In the genomic region with DNA sequence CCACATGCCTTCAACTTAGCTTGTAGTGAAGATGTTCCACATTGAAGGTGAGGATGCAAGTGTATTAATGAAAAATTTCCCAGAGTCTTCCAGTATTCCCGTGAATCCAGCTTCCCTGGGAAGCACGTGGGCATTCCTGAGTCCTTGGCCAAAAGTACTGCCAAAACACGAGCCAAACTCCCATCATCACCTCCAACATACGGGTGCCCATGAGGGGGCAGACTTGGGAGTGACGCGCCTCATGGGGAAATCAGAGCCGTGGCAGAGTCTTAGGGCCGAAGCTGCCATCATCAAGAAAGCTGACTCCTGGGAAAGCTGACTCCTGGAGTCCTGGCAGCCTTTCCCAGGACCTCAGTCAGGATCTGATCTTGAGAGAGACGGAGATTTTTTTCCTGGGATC, we compare ENCODE assay signal across 18 cellular contexts. TPM values are rescaled to one million over a fixed set of nuclear protein-coding genes. Genes with fewer than 3 reads are reported as not detected.
DNase-seq lines count a peak whose midpoint lies in the region; ATAC-seq and TF ChIP-seq lines count a peak whose summit lies in the region.
"Had no signal": no experiment of that assay in that cellular context is flagged by ENCODE, and none has a peak within 500 bp of the region (broad histone marks: within the 10 kb centered on the region; RNA-seq: fewer than 3 reads in every experiment).

No MANE protein-coding gene starts in this region.

- H3K9me2 ChIP-seq in GM23338 (ENCODE audit: insufficient read depth), result no peaks in the 10 kb centered on the region

- H3K18ac ChIP-seq in mesendoderm (ENCODE audit: low read length), result no peak overlapping the region

- no peak overlapping the region for H2BK15ac ChIP-seq in mesendoderm (replicated peaks; ENCODE audit: low read depth)

- H4K20me1 ChIP-seq in GM23338 (replicated peaks; ENCODE audit: insufficient read depth), result no peaks in the 10 kb centered on the region
- H4K20me1 ChIP-seq: BLaER1 treated with 17β-estradiol and CSF1 and Interleukin-3, amounts not matched to agents 10 nM and 100 nM had no signal

- H3K9ac ChIP-seq in mesendoderm (ENCODE audit: low read length), result no peak overlapping the region
- H3K9ac ChIP-seq: BLaER1 treated with 17β-estradiol and CSF1 and Interleukin-3, amounts not matched to agents 10 nM and 100 nM had no signal

- no peak overlapping the region for H4K5ac ChIP-seq in mesendoderm (ENCODE audit: low read length)

- H3K4ac ChIP-seq in mesendoderm (ENCODE audit: low read depth, low read length), result no peak overlapping the region

- no peak overlapping the region for H3K23ac ChIP-seq in mesendoderm (ENCODE audit: low read length)

- no peaks in the 10 kb centered on the region for H3K4me1 Mint-ChIP-seq in activated CD4-positive, alpha-beta T cell treated with anti-CD3 and anti-CD28 coated beads, Interleukin-2, amount 10 ng/mL, durations not matched to agents 24 days and 14 days
- H3K4me1 Mint-ChIP-seq in activated CD4-positive, alpha-beta T cell treated with anti-CD3 and anti-CD28 coated beads for 36 hours, result peaks cover 3% of the 10 kb centered on the region
- H3K4me1 Mint-ChIP-seq in GM23338, result peaks cover 7% of the 10 kb centered on the region

- H3K27me3 ChIP-seq in GM23338 (ENCODE audit: insufficient read depth), result no peaks in the 10 kb centered on the region
- H3K27me3 ChIP-seq in mesendoderm (ENCODE audit: insufficient read depth, low read length, poor library complexity), result no peaks in the 10 kb centered on the region
- H3K27me3 ChIP-seq: BLaER1 treated with 17β-estradiol and CSF1 and Interleukin-3, amounts not matched to agents 10 nM and 100 nM had no signal

- H3K27ac ChIP-seq in GM23338 (ENCODE audit: low read depth) (no peak overlapping the region), mesendoderm (ENCODE audit: low read depth, low read length) (no peak overlapping the region)
- H3K27ac ChIP-seq: 22Rv1; BLaER1 treated with 17β-estradiol and CSF1 and Interleukin-3, amounts not matched to agents 10 nM and 100 nM; HL-60; PC-9 had no signal

- CTCF ChIA-PET in activated CD4-positive, alpha-beta T cell treated with anti-CD3 and anti-CD28 coated beads for 36 hours (lab: Charles Lee), result no interaction called here

- peaks cover 53% of the 10 kb centered on the region for H3K36me3 Mint-ChIP-seq in activated CD4-positive, alpha-beta T cell treated with anti-CD3 and anti-CD28 coated beads, Interleukin-2, amount 10 ng/mL, durations not matched to agents 24 days and 14 days (ENCODE audit: low read depth)
- H3K36me3 Mint-ChIP-seq in activated CD4-positive, alpha-beta T cell treated with anti-CD3 and anti-CD28 coated beads for 36 hours (ENCODE audit: low read depth), result peaks cover 27% of the 10 kb centered on the region
- peaks cover 5% of the 10 kb centered on the region; the same call in 2 of the 3 replicates for H3K36me3 Mint-ChIP-seq in GM23338 (ENCODE audit: low read depth)

- H2BK120ac ChIP-seq in mesendoderm (ENCODE audit: low read depth, low read length), result no peak overlapping the region

- H3K4me1 ChIP-seq in GM23338 (ENCODE audit: insufficient read depth) (no peaks in the 10 kb centered on the region), mesendoderm (ENCODE audit: control insufficient read depth, low read depth, low read length) (no peaks in the 10 kb centered on the region)

- H3K79me1 ChIP-seq in mesendoderm (ENCODE audit: low read length), result no peaks in the 10 kb centered on the region

- no peaks in the 10 kb centered on the region for H3K79me2 ChIP-seq in GM23338 (replicated peaks; ENCODE audit: insufficient read depth)
- no peaks in the 10 kb centered on the region for H3K79me2 ChIP-seq in mesendoderm (ENCODE audit: control insufficient read depth, insufficient read depth, low read length)

- H3K27me3 Mint-ChIP-seq in activated CD4-positive, alpha-beta T cell treated with anti-CD3 and anti-CD28 coated beads, Interleukin-2, amount 10 ng/mL, durations not matched to agents 24 days and 14 days, result no peaks in the 10 kb centered on the region
- no peaks in the 10 kb centered on the region for H3K27me3 Mint-ChIP-seq in activated CD4-positive, alpha-beta T cell treated with anti-CD3 and anti-CD28 coated beads for 36 hours
- peaks cover 5% of the 10 kb centered on the region for H3K27me3 Mint-ChIP-seq in GM23338 (ENCODE audit: insufficient read depth, low read depth, poor library complexity)

- no peak overlapping the region for H3K27ac Mint-ChIP-seq in activated CD4-positive, alpha-beta T cell treated with anti-CD3 and anti-CD28 coated beads, Interleukin-2, amount 10 ng/mL, durations not matched to agents 24 days and 14 days
- no peak overlapping the region for H3K27ac Mint-ChIP-seq in activated CD4-positive, alpha-beta T cell treated with anti-CD3 and anti-CD28 coated beads for 36 hours
- H3K27ac Mint-ChIP-seq in GM23338, result no peak overlapping the region

- TF ChIP-seq CTCF in GM23338 (conservative IDR thresholded peaks at IDR 0.05; ENCODE audit: low read depth in 2 of 2) (peak; percentile 29 to 53; a peak in 2 of 4 replicates), fibroblast of mammary gland (conservative IDR thresholded peaks at IDR 0.05; ENCODE audit: control insufficient read depth, insufficient read depth, low read depth, low read length) (no peak)

- H2BK5ac ChIP-seq in mesendoderm (ENCODE audit: low read length), result no peak overlapping the region

- H3F3A ChIP-seq in GM23338 (replicated peaks; ENCODE audit: low read depth), result no peaks in the 10 kb centered on the region

- H3K36me3 ChIP-seq in GM23338 (ENCODE audit: insufficient read depth), result no peaks in the 10 kb centered on the region; the same call in 1 of the 2 replicates
- H3K36me3 ChIP-seq in mesendoderm (ENCODE audit: control insufficient read depth, insufficient read depth, low read length), result no peaks in the 10 kb centered on the region

- no peak overlapping the region for H2AFZ ChIP-seq in GM23338
- H2AFZ ChIP-seq: PC-9 had no signal

- no peak overlapping the region for H3K4me3 ChIP-seq in GM23338
- no peak overlapping the region for H3K4me3 ChIP-seq in fibroblast of mammary gland (ENCODE audit: control insufficient read depth, low read depth, low read length)
- no peak overlapping the region for H3K4me3 ChIP-seq in mesendoderm (ENCODE audit: low read length)
- H3K4me3 ChIP-seq: BLaER1 treated with 17β-estradiol and CSF1 and Interleukin-3, amounts not matched to agents 10 nM and 100 nM; PC-9 had no signal

- no peak for ATAC-seq in activated CD4-positive, alpha-beta T cell treated with anti-CD3 and anti-CD28 coated beads for 36 hours
- ATAC-seq in GM23338 (peak; percentile 80), GM21423 (IDR thresholded peaks at IDR 0.05; ENCODE audit: unreplicated experiment) (no peak), GM19395 (IDR thresholded peaks at IDR 0.05; ENCODE audit: unreplicated experiment) (no peak), HG02970 (IDR thresholded peaks at IDR 0.05; ENCODE audit: low FRiP score, unreplicated experiment) (no peak)

- no peak overlapping the region for H3K4me3 Mint-ChIP-seq in activated CD4-positive, alpha-beta T cell treated with anti-CD3 and anti-CD28 coated beads, Interleukin-2, amount 10 ng/mL, durations not matched to agents 24 days and 14 days
- no peak overlapping the region for H3K4me3 Mint-ChIP-seq in activated CD4-positive, alpha-beta T cell treated with anti-CD3 and anti-CD28 coated beads for 36 hours
- no peak overlapping the region for H3K4me3 Mint-ChIP-seq in GM23338

- H3K4me2 ChIP-seq in GM23338, result no peak overlapping the region
- H3K4me2 ChIP-seq in mesendoderm (ENCODE audit: low read length), result no peak overlapping the region
- H3K4me2 ChIP-seq: BLaER1 treated with 17β-estradiol and CSF1 and Interleukin-3, amounts not matched to agents 10 nM and 100 nM; PC-9 had no signal

- no peak overlapping the region for H4K8ac ChIP-seq in mesendoderm (ENCODE audit: low read depth, low read length)

- H3K9me3 Mint-ChIP-seq in activated CD4-positive, alpha-beta T cell treated with anti-CD3 and anti-CD28 coated beads, Interleukin-2, amount 10 ng/mL, durations not matched to agents 24 days and 14 days, result no peaks in the 10 kb centered on the region
- peaks cover 2% of the 10 kb centered on the region for H3K9me3 Mint-ChIP-seq in activated CD4-positive, alpha-beta T cell treated with anti-CD3 and anti-CD28 coated beads for 36 hours (ENCODE audit: low read depth)
- no peaks in the 10 kb centered on the region; the same call in 1 of the 3 replicates for H3K9me3 Mint-ChIP-seq in GM23338

- WGBS in mesendoderm (ENCODE audit: extremely low coverage, insufficient coverage, low lambda C conversion rate), result no CpG with 5 or more reads among the region's 9 CpGs

- no peak overlapping the region for H2AK5ac ChIP-seq in mesendoderm (ENCODE audit: low read length)

- no peak overlapping the region for H3K56ac ChIP-seq in mesendoderm (ENCODE audit: low read length)

- intact Hi-C loops in activated CD4-positive, alpha-beta T cell treated with anti-CD3 and anti-CD28 coated beads, Interleukin-2, amount 10 ng/mL, durations not matched to agents 24 days and 14 days (cut with micrococcal nuclease), result no loop called here
- intact Hi-C loops in activated CD4-positive, alpha-beta T cell treated with anti-CD3 and anti-CD28 coated beads for 36 hours (cut with DNase I, micrococcal nuclease), result no loop called here

- DNase-seq in activated CD4-positive, alpha-beta T cell treated with anti-CD3 and anti-CD28 coated beads, Interleukin-2, amount 10 ng/mL, durations not matched to agents 24 days and 14 days, result peak; percentile 48
- no peak for DNase-seq in activated CD4-positive, alpha-beta T cell treated with anti-CD3 and anti-CD28 coated beads for 36 hours
- peak; percentile 47 for DNase-seq in GM23338 (ENCODE audit: low spot score)
- DNase-seq in fibroblast of mammary gland (ENCODE audit: low read depth), result peak; percentile 28
- peak; percentile 35 for DNase-seq in mesendoderm
- DNase-seq: DMS153, EL, KBM-7, NCI-H1092, NCI-H446, PC-9, SHP77 had no signal

- POLR2A ChIA-PET in activated CD4-positive, alpha-beta T cell treated with anti-CD3 and anti-CD28 coated beads for 36 hours (lab: Charles Lee), result no interaction called here

TF ChIP-seq in GM23338, 12 proteins besides CTCF, POLR2A, EP300 and RAD21 (continues in another document):
- TF ChIP-seq EZH2phosphoT487 (IDR thresholded peaks at IDR 0.05; ENCODE audit: unreplicated experiment), result no peak

RNA-seq across cellular contexts. Expression of gene TM2D3, which starts 20.1 kb away (rescaled TPM):
- 56.2 and 62.7 TPM in 2 replicates for total RNA-seq in activated CD4-positive, alpha-beta T cell treated with anti-CD3 and anti-CD28 coated beads, Interleukin-2, amount 10 ng/mL, durations not matched to agents 24 days and 14 days
- total RNA-seq in activated CD4-positive, alpha-beta T cell treated with anti-CD3 and anti-CD28 coated beads for 36 hours, result 10 to 100 TPM; 34.3 to 35.9 TPM
- 33.9 and 36.6 TPM in 2 replicates for total RNA-seq in GM23338 (2014; rRNA removed; shearing (Covaris generic))
- polyA plus RNA-seq in GM23338 (2016; fragmentation: Nextera tagmentation; extraction: Ambion mirVana), result 26.2 and 28.7 TPM in 2 replicates
- polyA plus RNA-seq in mesendoderm (2013, experiment 1 of 2), result 16.3 TPM
- polyA plus RNA-seq in mesendoderm (2013, experiment 2 of 2), result 16.3 TPM

RNA-seq across cellular contexts. Expression of gene TARS3, which starts 52.0 kb away (rescaled TPM):
- 11.5 and 13.2 TPM in 2 replicates for total RNA-seq in activated CD4-positive, alpha-beta T cell treated with anti-CD3 and anti-CD28 coated beads, Interleukin-2, amount 10 ng/mL, durations not matched to agents 24 days and 14 days
- 10 to 100 TPM in 1 of 2 experiments, 1 to 10 TPM in 1; 9.3 to 10.3 TPM for total RNA-seq in activated CD4-positive, alpha-beta T cell treated with anti-CD3 and anti-CD28 coated beads for 36 hours
- total RNA-seq in GM23338 (2014; rRNA removed; shearing (Covaris generic)), result 15.4 and 16.5 TPM in 2 replicates
- 12.7 and 13.0 TPM in 2 replicates for polyA plus RNA-seq in GM23338 (2016; fragmentation: Nextera tagmentation; extraction: Ambion mirVana)
- polyA plus RNA-seq in mesendoderm (2013, experiment 1 of 2), result 9.8 TPM
- 9.6 TPM for polyA plus RNA-seq in mesendoderm (2013, experiment 2 of 2)
